8 cellular contexts compared by ENCODE assay signal in the genomic region with DNA sequence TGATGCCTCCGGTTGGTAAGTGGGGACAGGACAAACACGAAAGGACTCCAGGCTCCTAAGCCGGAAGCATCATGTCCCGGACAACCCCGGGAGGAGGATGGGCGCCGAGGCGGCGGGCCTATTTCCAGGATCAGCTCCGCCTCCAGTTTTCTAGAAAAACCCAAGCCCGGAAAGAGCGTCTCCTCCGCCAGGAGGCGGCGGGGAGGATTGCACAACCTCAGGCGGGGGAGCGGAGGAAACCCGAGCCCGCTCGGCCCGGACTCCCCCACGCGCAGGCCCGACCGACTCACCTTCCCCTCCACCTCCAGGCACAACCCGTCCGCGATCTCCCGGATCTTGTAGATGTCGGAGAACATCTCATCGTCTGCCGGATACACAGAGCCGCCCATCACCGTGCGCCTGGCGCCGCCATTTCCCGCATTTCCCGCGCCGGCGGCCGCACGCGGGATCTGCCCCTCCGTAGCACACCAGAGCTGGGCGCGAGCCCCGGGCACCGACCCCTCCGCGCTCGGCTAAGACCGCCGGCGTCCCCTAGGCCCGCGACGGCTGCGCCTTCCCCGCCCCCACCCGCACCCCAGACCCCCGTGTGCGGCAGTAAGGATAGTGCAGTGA. TPM values are rescaled to one million over a fixed set of nuclear protein-coding genes. Genes with fewer than 3 reads are reported as not detected.
DNase-seq lines count a peak whose midpoint lies in the region; ATAC-seq, FAIRE-seq and TF ChIP-seq lines count a peak whose summit lies in the region.

No MANE protein-coding gene starts in this region.

- H3K36me3 ChIP-seq in keratinocyte (ENCODE audit: control insufficient read depth in 2 of 2, extremely low read depth in 1 of 2, insufficient read depth in 2 of 2, low read length in 2 of 2) = peaks cover 28 to 48% of the 10 kb centered on the region in 2 experiments

- H3K27ac ChIP-seq in keratinocyte (ENCODE audit: control insufficient read depth, insufficient read depth, low read length) = peak overlapping the region; percentile 93

- peaks cover 4% of the 10 kb centered on the region for H3K9me1 ChIP-seq in keratinocyte (ENCODE audit: control insufficient read depth, extremely low read depth, insufficient read depth, low read length)

- peak overlapping the region; percentile 88 to 93 (median 92) for H3K4me3 ChIP-seq in keratinocyte (ENCODE audit: control insufficient read depth in 2 of 3, extremely low read depth in 1 of 3, insufficient read depth in 2 of 3, low read depth in 1 of 3, low read length in 3 of 3)

- peak overlapping the region; percentile 96 for H3K27ac Mint-ChIP-seq in central memory CD8-positive, alpha-beta T cell (ENCODE audit: low read depth)

- peak overlapping the region; percentile 95 for H3K4me3 Mint-ChIP-seq in central memory CD8-positive, alpha-beta T cell

- no peaks in the 10 kb centered on the region for H3K27me3 Mint-ChIP-seq in central memory CD8-positive, alpha-beta T cell

- H4K20me1 ChIP-seq in keratinocyte (ENCODE audit: control insufficient read depth, extremely low read depth, insufficient read depth, low read length) = peaks cover 42% of the 10 kb centered on the region

- dilution Hi-C loops in keratinocyte (cut with MboI; ENCODE audit: extremely low pct_ligation_motif_present, low sequenced_read_pairs) = no loop called here

- peak; percentile 37 for ATAC-seq in GM18502 (IDR thresholded peaks at IDR 0.05; ENCODE audit: poor library complexity, unreplicated experiment)
- peak; percentile 40 for ATAC-seq in HG03025 (IDR thresholded peaks at IDR 0.05; ENCODE audit: low FRiP score, unreplicated experiment)
- ATAC-seq in central memory CD8-positive, alpha-beta T cell (replicated peaks; ENCODE audit: extremely low read depth, poor library complexity, severe bottlenecking) = peak; percentile 61

- H3K27me3 ChIP-seq in keratinocyte (ENCODE audit: control insufficient read depth, extremely low read depth, insufficient read depth, low read length) = no peaks in the 10 kb centered on the region

- no peaks in the 10 kb centered on the region for H3K9me3 Mint-ChIP-seq in central memory CD8-positive, alpha-beta T cell

- H3K79me2 ChIP-seq in keratinocyte (ENCODE audit: control insufficient read depth, insufficient read depth, low read length) = peaks cover 68% of the 10 kb centered on the region

- peaks cover 73% of the 10 kb centered on the region for H3K36me3 Mint-ChIP-seq in central memory CD8-positive, alpha-beta T cell (ENCODE audit: insufficient read depth)

- H3K4me1 Mint-ChIP-seq in central memory CD8-positive, alpha-beta T cell = peaks cover 51% of the 10 kb centered on the region

- H3K4me1 ChIP-seq in keratinocyte (ENCODE audit: control insufficient read depth, extremely low read depth, insufficient read depth, low read length) = peaks cover 43% of the 10 kb centered on the region

- no peak for FAIRE-seq in keratinocyte (lab: Jason Lieb, UNC)

- H3K4me2 ChIP-seq in keratinocyte (ENCODE audit: control insufficient read depth, extremely low read depth, insufficient read depth, low read depth, low read length) = peak overlapping the region; percentile 85

- no peak overlapping the region for H2AFZ ChIP-seq in keratinocyte (ENCODE audit: control insufficient read depth, low read length)

- DNase-seq in A172 (ENCODE audit: low spot score) (peak; percentile 67), NCI-H2171 treated with DMSO at 0.1 percent for 48 hours (lab: John Stamatoyannopoulos, UW) (peak; percentile 53), keratinocyte (ENCODE audit: low read depth, low spot score) (no peak)
- peak; percentile 79 for DNase-seq in activated CD4-positive, CD25-positive, alpha-beta regulatory T cell treated with anti-CD3 and anti-CD28 coated beads, Interleukin-2, amount 50 U/mL, for 72 hours
- DNase-seq in central memory CD8-positive, alpha-beta T cell (ENCODE audit: low spot score in 2 of 2) = peak; percentile 65 to 75
- peak; percentile 73 for DNase-seq in stimulated activated CD4-positive, alpha-beta T cell treated with anti-CD3 and anti-CD28 coated beads, Interleukin-12 subunit alpha, Interleukin-12 subunit beta, amount 100 ng/mL, for 4 hours

- H3K9me3 ChIP-seq in keratinocyte (ENCODE audit: control insufficient read depth, low read depth, low read length) = no peaks in the 10 kb centered on the region

- H3K9ac ChIP-seq in keratinocyte (ENCODE audit: control insufficient read depth, extremely low read depth, insufficient read depth, low read length) = peak overlapping the region; percentile 97

- TF ChIP-seq CTCF in keratinocyte (optimal IDR thresholded peaks at IDR 0.05 in 1 of 3, IDR thresholded peaks at IDR 0.05 in 1 of 3, conservative IDR thresholded peaks at IDR 0.05 in 1 of 3; ENCODE audit: extremely low read depth in 1 of 3, insufficient read depth in 2 of 3, low read length in 3 of 3) = peak; percentile 23 to 55 (median 29)

RNA-seq across cellular contexts. Expression of gene TPT1, which starts 0.5 kb away (rescaled TPM):
- 1,498 and 1,612 TPM in 2 replicates for total RNA-seq in A172 (2014; rRNA removed; shearing (Covaris generic))
- polyA plus RNA-seq in keratinocyte = 3,409 to 8,174 TPM (median 5,358 TPM) in 3 replicates
- 7,356 TPM for polyA plus RNA-seq in keratinocyte (2011; ENCODE audit: low read depth)
- 5,519 and 7,789 TPM in 2 replicates for polyA plus RNA-seq in keratinocyte (2011; cell fraction: cytosol; rRNA removed)
- polyA plus RNA-seq in keratinocyte (2011; cell fraction: nucleus; rRNA removed) = 862 and 1,110 TPM in 2 replicates
- 3,680 and 8,566 TPM in 2 replicates for polyA plus RNA-seq in keratinocyte (2012; ENCODE audit: low replicate concordance)
- polyA minus RNA-seq in keratinocyte = 719 to 1,720 TPM (median 1,132 TPM) in 3 replicates
- polyA minus RNA-seq in keratinocyte (2011; cell fraction: cytosol; rRNA and poly(A)+ RNA removed) = 1,849 TPM
- 199 and 344 TPM in 2 replicates for polyA minus RNA-seq in keratinocyte (2011; cell fraction: nucleus; rRNA and poly(A)+ RNA removed)
